18 cellular contexts compared by ENCODE assay signal in the genomic region with DNA sequence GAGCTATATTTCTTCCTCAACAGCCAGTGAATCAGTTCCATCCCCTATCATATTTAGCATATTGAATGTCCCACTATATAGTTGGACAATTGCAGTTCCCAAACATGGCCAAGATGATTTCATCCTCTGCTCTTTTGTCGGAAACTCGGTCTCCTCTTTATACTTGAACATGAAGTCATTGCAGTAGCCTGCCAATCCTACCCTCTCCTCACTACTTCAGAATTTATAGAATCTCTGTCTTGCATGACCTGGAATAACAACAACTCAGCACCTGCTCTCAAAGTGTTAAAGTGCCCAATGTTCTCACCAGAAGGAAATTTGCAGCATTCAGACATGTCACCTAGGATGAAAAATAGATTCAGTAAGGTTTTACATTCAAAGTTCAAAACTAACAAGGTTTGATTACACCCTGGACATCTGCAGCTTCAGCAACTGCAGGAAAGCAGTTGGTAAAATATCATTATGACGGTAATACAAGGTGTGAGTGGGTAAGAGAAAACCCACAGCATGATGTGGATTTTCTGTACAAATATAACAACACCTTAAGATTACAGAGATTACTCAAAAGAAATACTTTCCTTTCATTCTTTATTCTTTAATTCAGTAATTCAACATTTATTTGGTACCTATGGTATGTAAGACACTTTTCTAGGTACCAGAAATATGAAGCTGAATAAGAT. TPM values are rescaled to one million over a fixed set of nuclear protein-coding genes. Genes with fewer than 3 reads are reported as not detected.
DNase-seq lines count a peak whose midpoint lies in the region; ATAC-seq, FAIRE-seq and TF ChIP-seq lines count a peak whose summit lies in the region.
"Had no signal": no experiment of that assay in that cellular context is flagged by ENCODE, and none has a peak within 500 bp of the region (broad histone marks: within the 10 kb centered on the region; RNA-seq: fewer than 3 reads in every experiment).

No MANE protein-coding gene starts in this region.

- H3K4me2 ChIP-seq in trophoblast cell (ENCODE audit: low read length), result no peak overlapping the region
- H3K4me2 ChIP-seq: A549 had no signal

- no peak overlapping the region for H2BK5ac ChIP-seq in trophoblast cell (ENCODE audit: low read depth, low read length, poor library complexity)

- H3K23ac ChIP-seq in trophoblast cell (ENCODE audit: low read length), result no peak overlapping the region

- no peak for TF ChIP-seq POLR2A in GM12892 (IDR thresholded peaks at IDR 0.05; ENCODE audit: low read depth, low read length)

- ATAC-seq in GM21619 (IDR thresholded peaks at IDR 0.05; ENCODE audit: unreplicated experiment), result no peak
- ATAC-seq: A549 had no signal

- peak; percentile 4 for DNase-seq in SHP77 treated with DMSO at 0.1 percent for 48 hours (lab: John Stamatoyannopoulos, UW)
- no peak for DNase-seq in SHP77 (lab: John Stamatoyannopoulos, UW)
- no peak for DNase-seq in GM12892 (ENCODE audit: insufficient read length)
- no peak for DNase-seq in SK-N-MC (ENCODE audit: low read depth, low spot score)
- peak; percentile 2 to 61 for DNase-seq in trophoblast cell
- DNase-seq in activated CD8-positive, alpha-beta memory T cell treated with anti-CD3 and anti-CD28 coated beads for 24 hours, result no peak
- no peak for DNase-seq in NOMO-1 treated with dmso at 0.1 percent for 144 hours (lab: John Stamatoyannopoulos, UW; ENCODE audit: unreplicated experiment)
- DNase-seq: COR-L47, Karpas-422, NCI-H1436, NCI-H2081, RPMI8226 had no signal

- no peak overlapping the region for H3K14ac ChIP-seq in trophoblast cell (ENCODE audit: low read length)

- no CpG with 5 or more reads among the region's 3 CpGs for WGBS in trophoblast cell (ENCODE audit: extremely low coverage, insufficient coverage, insufficient read length)

- no peak overlapping the region for H2AFZ ChIP-seq in trophoblast cell (ENCODE audit: insufficient read depth, low read length, poor library complexity)

- peaks cover 12% of the 10 kb centered on the region for H3K9me3 ChIP-seq in SK-N-MC (ENCODE audit: low read depth, low read length)
- H3K9me3 ChIP-seq in trophoblast cell (ENCODE audit: insufficient read depth, low read depth, low read length), result no peaks in the 10 kb centered on the region
- H3K9me3 ChIP-seq: A549, HAP-1, SJSA1 had no signal

- no peak overlapping the region for H2BK120ac ChIP-seq in trophoblast cell (ENCODE audit: insufficient read depth, low read length, poor library complexity)

- no peak overlapping the region for H2BK12ac ChIP-seq in trophoblast cell (ENCODE audit: low read length)

- H3K18ac ChIP-seq in trophoblast cell (ENCODE audit: low read length), result no peak overlapping the region

- no peak overlapping the region for H4K8ac ChIP-seq in trophoblast cell (ENCODE audit: low read depth, low read length)

- peak; percentile 50 for FAIRE-seq in GM12892 (lab: Jason Lieb, UNC)
- FAIRE-seq: A549, G401.6 had no signal

- no peaks in the 10 kb centered on the region for H3K79me1 ChIP-seq in trophoblast cell (ENCODE audit: low read length)

- H3K4me1 ChIP-seq in trophoblast cell (ENCODE audit: control insufficient read depth in 1 of 2, insufficient read depth in 2 of 2, low read length in 2 of 2), result no peaks in the 10 kb centered on the region
- H3K4me1 ChIP-seq: HAP-1 had no signal

- no peak overlapping the region for H2AK5ac ChIP-seq in trophoblast cell (ENCODE audit: low read length)

- H3K4me3 ChIP-seq in SK-N-MC (peak overlapping the region; percentile 19), trophoblast cell (ENCODE audit: low read depth, low read length) (no peak overlapping the region)
- H3K4me3 ChIP-seq: A549, HAP-1, SJSA1 had no signal

- H3K4ac ChIP-seq in trophoblast cell (ENCODE audit: low read depth, low read length), result no peak overlapping the region

- no peaks in the 10 kb centered on the region for H3K79me2 ChIP-seq in trophoblast cell (ENCODE audit: control insufficient read depth, insufficient read depth, low read length, poor library complexity)

- no peak overlapping the region for H4K12ac ChIP-seq in trophoblast cell (ENCODE audit: low read depth, low read length)

- H4K91ac ChIP-seq in trophoblast cell (ENCODE audit: low read depth, low read length), result no peak overlapping the region

- H3K27ac ChIP-seq in SK-N-MC, result peak overlapping the region; percentile 81
- H3K27ac ChIP-seq in trophoblast cell (ENCODE audit: low read depth, low read length), result no peak overlapping the region
- H3K27ac ChIP-seq: C4-2B, SJSA1 had no signal

- peaks cover 16% of the 10 kb centered on the region for H3K36me3 ChIP-seq in SK-N-MC (ENCODE audit: insufficient read depth, low read length)
- no peaks in the 10 kb centered on the region for H3K36me3 ChIP-seq in trophoblast cell (ENCODE audit: control insufficient read depth in 1 of 2, insufficient read depth in 2 of 2, low read length in 2 of 2)
- H3K36me3 ChIP-seq: HAP-1, SJSA1 had no signal

- H3K27me3 ChIP-seq in trophoblast cell (ENCODE audit: insufficient read depth, low read length), result no peaks in the 10 kb centered on the region
- H3K27me3 ChIP-seq: SJSA1 had no signal

- H3K9ac ChIP-seq in SK-N-MC (ENCODE audit: insufficient read length) (no peak overlapping the region), trophoblast cell (ENCODE audit: low read length) (no peak overlapping the region)

RNA-seq across cellular contexts. Expression of a gene that starts 52.5 kb away (rescaled TPM):
- 21.8 TPM for polyA plus RNA-seq in GM12892 (2012; ENCODE audit: missing spikeins)
- polyA plus RNA-seq in trophoblast cell (2013), result 14.2 and 14.3 TPM in 2 replicates

Comparison
In these comparisons a context has a peak if more than half of its experiments do, and no peak if none do; other contexts are left out.
1. DNase-seq: peak in SHP77 treated with DMSO at 0.1 percent for 48 hours (single experiment) and trophoblast cell (2 of 2); none in SHP77 (0 of 2), GM12892 (single experiment), SK-N-MC (single experiment), activated CD8-positive, alpha-beta memory T cell treated with anti-CD3 and anti-CD28 coated beads for 24 hours (single experiment) and NOMO-1 treated with dmso at 0.1 percent for 144 hours (single experiment).